Comparison of ENCODE assay signal across 29 cellular contexts in the genomic region with DNA sequence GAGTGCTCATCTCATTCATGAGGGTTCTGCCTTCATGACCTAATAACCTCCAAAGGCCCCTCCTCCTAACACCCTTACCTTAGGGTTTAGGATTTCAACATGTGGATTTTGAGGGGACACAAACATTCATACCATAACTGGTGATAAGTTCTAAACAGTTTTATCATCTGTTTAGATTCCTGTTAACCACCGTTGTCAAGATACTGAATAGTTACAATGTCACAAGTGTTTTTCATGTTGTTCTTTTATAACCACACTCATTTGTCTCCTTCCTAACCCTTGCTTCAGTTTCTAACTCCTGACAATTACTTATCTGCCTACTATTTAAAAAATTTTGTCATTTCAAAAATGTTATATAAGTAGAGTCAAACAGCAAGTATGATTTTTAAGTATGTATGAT.
A peak's percentile ranks its signal among the peaks of the same experiment; 100 is the strongest.
DNase-seq lines count a peak whose midpoint lies in the region; ATAC-seq and TF ChIP-seq lines count a peak whose summit lies in the region.
"Had no signal": no experiment of that assay in that cellular context is flagged by ENCODE, and none has a peak within 500 bp of the region (broad histone marks: within the 10 kb centered on the region; RNA-seq: fewer than 3 reads in every experiment).

No MANE protein-coding gene starts in this region.

- H3K4me3 ChIP-seq in fibroblast of villous mesenchyme (ENCODE audit: low read depth, low read length) = no peak overlapping the region
- H3K4me3 ChIP-seq: esophagus muscularis mucosa, pancreas, SJCRH30, smooth muscle cell, testis had no signal

- no peak for TF ChIP-seq CTCF in fibroblast of villous mesenchyme (IDR thresholded peaks at IDR 0.05; ENCODE audit: insufficient read depth, low read depth, low read length)

- DNase-seq in NOMO-1 treated with DMSO at 0.1 percent for 48 hours (lab: John Stamatoyannopoulos, UW; ENCODE audit: unreplicated experiment) (peak; percentile 19), NOMO-1 treated with dmso at 0.1 percent for 144 hours (lab: John Stamatoyannopoulos, UW; ENCODE audit: unreplicated experiment) (no peak), astrocyte of the hippocampus (ENCODE audit: low read depth, low spot score) (peak; percentile 55), fibroblast of villous mesenchyme (ENCODE audit: low read depth) (peak; percentile 22), NCI-H2029 (lab: John Stamatoyannopoulos, UW) (no peak), GDM1 (lab: John Stamatoyannopoulos, UW) (no peak), putamen (ENCODE audit: low spot score) (no peak)
- DNase-seq: 8988T; activated CD4-positive, alpha-beta T cell treated with anti-CD3 and anti-CD28 coated beads for 4 hours; anterior cingulate cortex; Calu3; caudate nucleus; CD4-positive, CD25-positive, alpha-beta regulatory T cell; DMS79 treated with DMSO at 0.1 percent for 48 hours; endodermal cell; NCI-H1092 treated with DMSO at 0.1 percent for 48 hours; NCI-H2029 treated with DMSO at 0.1 percent for 48 hours; NCI-H526 treated with DMSO at 0.1 percent for 48 hours; nephron progenitor cell; pancreas; SJCRH30; stimulated activated CD4-positive, alpha-beta T cell treated with anti-CD3 and anti-CD28 coated beads, Interleukin-1b, Interleukin-23, amount 100 ng/mL, for 48 hours; stimulated activated naive CD4-positive, alpha-beta T cell treated with Interleukin-2 at 50 U/mL for 16 hours; T-cell; testis; WERI-Rb-1 had no signal

- ATAC-seq in HG03469 (IDR thresholded peaks at IDR 0.05; ENCODE audit: unreplicated experiment) = no peak
- ATAC-seq: pancreas, T-cell had no signal

Comparison
In these comparisons a context has a peak if more than half of its experiments do, and no peak if none do; other contexts are left out.
1. DNase-seq: peak in NOMO-1 treated with DMSO at 0.1 percent for 48 hours (single experiment), astrocyte of the hippocampus (single experiment) and fibroblast of villous mesenchyme (single experiment); none in NOMO-1 treated with dmso at 0.1 percent for 144 hours (single experiment), NCI-H2029 (single experiment), GDM1 (single experiment) and putamen (single experiment).